Comparison of ENCODE assay signal across 8 cellular contexts in the genomic region with DNA sequence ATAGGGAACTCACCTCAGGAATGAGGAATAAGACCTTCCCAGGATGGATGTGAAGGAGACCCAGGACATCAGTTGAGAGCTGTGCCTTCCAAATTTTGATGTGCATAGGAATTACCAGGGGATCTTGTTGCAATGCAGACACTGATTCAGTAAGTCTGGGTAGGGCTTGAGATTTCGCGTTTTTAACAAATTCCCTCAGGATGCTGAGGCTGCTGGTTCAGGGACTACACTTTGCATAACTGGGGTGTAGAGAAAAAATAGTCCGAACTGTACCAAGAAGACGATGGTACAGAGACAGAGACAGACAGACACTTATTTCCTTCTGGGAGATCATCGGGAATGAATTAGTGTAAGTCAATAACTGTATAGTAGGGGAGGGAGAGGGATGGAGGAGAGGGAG.
A peak's percentile ranks its signal among the peaks of the same experiment; 100 is the strongest.
DNase-seq lines count a peak whose midpoint lies in the region; ATAC-seq and TF ChIP-seq lines count a peak whose summit lies in the region.

No MANE protein-coding gene starts in this region.

- H3K4me3 ChIP-seq in cardiac muscle cell = peak overlapping the region; percentile 61
- H3K4me3 ChIP-seq in urinary bladder (ENCODE audit: low read depth, low read length) = peak overlapping the region; percentile 69

- no peaks in the 10 kb centered on the region for H3K27me3 ChIP-seq in cardiac muscle cell

- H3K36me3 Mint-ChIP-seq in activated T-helper 17 cell treated with anti-CD3 and anti-CD28 coated beads, Interleukin-2, amount 50 U/mL, for 72 hours (ENCODE audit: low read depth) = no peaks in the 10 kb centered on the region

- intact Hi-C loops in cardiac septum (cut with DNase I) = no loop called here

- no peaks in the 10 kb centered on the region for H3K9me3 Mint-ChIP-seq in activated T-helper 17 cell treated with anti-CD3 and anti-CD28 coated beads, Interleukin-2, amount 50 U/mL, for 72 hours

- no peaks in the 10 kb centered on the region for H3K27me3 Mint-ChIP-seq in activated T-helper 17 cell treated with anti-CD3 and anti-CD28 coated beads, Interleukin-2, amount 50 U/mL, for 72 hours

- peaks cover 20% of the 10 kb centered on the region for H3K4me1 Mint-ChIP-seq in activated T-helper 17 cell treated with anti-CD3 and anti-CD28 coated beads, Interleukin-2, amount 50 U/mL, for 72 hours

- peak overlapping the region; percentile 66 for H3K27ac Mint-ChIP-seq in activated T-helper 17 cell treated with anti-CD3 and anti-CD28 coated beads, Interleukin-2, amount 50 U/mL, for 72 hours

- H3K36me3 ChIP-seq in cardiac muscle cell (no peaks in the 10 kb centered on the region), urinary bladder (ENCODE audit: insufficient read depth) (no peaks in the 10 kb centered on the region)

- H3K4me3 Mint-ChIP-seq in activated T-helper 17 cell treated with anti-CD3 and anti-CD28 coated beads, Interleukin-2, amount 50 U/mL, for 72 hours = peak overlapping the region; percentile 81

- WGBS in urinary bladder = 71% methylated on average over 5 of the region's 5 CpGs

- H3K4me1 ChIP-seq in cardiac muscle cell (ENCODE audit: low read depth) (peaks cover 4% of the 10 kb centered on the region), urinary bladder (ENCODE audit: insufficient read depth) (no peaks in the 10 kb centered on the region)

- no peak for TF ChIP-seq CTCF in cardiac muscle cell (IDR thresholded peaks at IDR 0.05; ENCODE audit: low read depth, low read length)

- DNase-seq in cardiac muscle cell (ENCODE audit: low read depth in 1 of 2, low spot score in 1 of 2) = no peak
- DNase-seq in cardiac septum (ENCODE audit: low spot score) = no peak
- peak; percentile 5 for DNase-seq in medulla oblongata (ENCODE audit: extremely low spot score)
- no peak for DNase-seq in left lobe of liver (ENCODE audit: low spot score)
- DNase-seq in GM19240 (ENCODE audit: insufficient read length, low spot score) = no peak
- no peak for DNase-seq in H4 (ENCODE audit: low spot score)

- ATAC-seq in activated T-helper 17 cell treated with anti-CD3 and anti-CD28 coated beads, Interleukin-2, amount 50 U/mL, for 72 hours (replicated peaks) = no peak
- no peak for ATAC-seq in left lobe of liver

- no peak overlapping the region for H3K27ac ChIP-seq in cardiac muscle cell
- H3K27ac ChIP-seq in urinary bladder (ENCODE audit: low read depth) = no peak overlapping the region

- no peaks in the 10 kb centered on the region for H3K9me3 ChIP-seq in cardiac muscle cell (ENCODE audit: low read depth)
